Comparison of ENCODE assay signal across 13 cellular contexts in genomic region chr10:118986815-118987790, GRCh38.
DNase-seq lines count a peak whose midpoint lies in the region; ATAC-seq and FAIRE-seq lines count a peak whose summit lies in the region.
"Had no signal": no experiment of that assay in that cellular context is flagged by ENCODE, and none has a peak within 500 bp of the region (broad histone marks: within the 10 kb centered on the region; RNA-seq: fewer than 3 reads in every experiment).

No MANE protein-coding gene starts in this region.

- in situ Hi-C loops in KBM-7 (cut with MboI; ENCODE audit: low pct_unique_long_range_greater_than_20kb, low sequenced_read_pairs) = no loop called here

- peak; percentile 23 for FAIRE-seq in TTC549 (lab: Jason Lieb, UNC)
- FAIRE-seq: HTR-8/SVneo had no signal

- DNase-seq in KG1 (lab: John Stamatoyannopoulos, UW) = no peak
- no peak for DNase-seq in KBM-7
- no peak for DNase-seq in NCI-H2107 (lab: John Stamatoyannopoulos, UW)
- DNase-seq: amygdala; CD4-positive, alpha-beta T cell; NCI-H187 treated with DMSO at 0.1 percent for 48 hours had no signal

- ATAC-seq in GM18511 (IDR thresholded peaks at IDR 0.05; ENCODE audit: unreplicated experiment) (peak; percentile 78), GM21390 (IDR thresholded peaks at IDR 0.05; ENCODE audit: unreplicated experiment) (peak; percentile 92), HG03064 (IDR thresholded peaks at IDR 0.05; ENCODE audit: low read depth, unreplicated experiment) (peak; percentile 85), HG03442 (IDR thresholded peaks at IDR 0.05; ENCODE audit: unreplicated experiment) (no peak)
- ATAC-seq: WTC11 had no signal
